ENCODE assay signal across 1 cellular context in the genomic region with DNA sequence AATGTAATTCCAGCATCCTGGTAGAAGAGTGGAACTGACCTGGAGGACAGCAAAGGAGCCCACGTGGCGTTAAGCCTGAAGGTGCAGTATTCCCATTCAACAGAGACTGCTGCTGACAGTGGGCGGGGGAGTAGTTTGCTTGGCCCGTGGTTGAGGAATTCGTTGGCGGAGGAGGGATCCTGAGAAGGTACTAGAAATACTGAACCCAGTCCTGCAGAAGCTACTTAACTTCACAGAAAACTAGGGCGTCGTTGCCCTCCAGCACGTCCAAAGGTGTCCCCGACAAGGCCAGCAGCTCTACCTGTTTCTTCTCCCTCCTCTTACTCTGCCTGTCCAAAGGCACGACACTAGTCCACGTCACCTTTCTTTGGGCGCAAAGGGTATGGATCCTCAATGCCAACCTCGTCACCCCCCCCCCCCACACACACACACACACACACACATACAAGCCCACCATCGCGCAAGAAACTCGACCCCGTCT.
TF ChIP-seq lines count a peak whose summit lies in the region.

No MANE protein-coding gene starts in this region.

TF ChIP-seq in K562, 482 proteins besides CTCF, POLR2A, EP300 and RAD21 (continued from another document and continues in another):
- TF ChIP-seq, protein P1, sequence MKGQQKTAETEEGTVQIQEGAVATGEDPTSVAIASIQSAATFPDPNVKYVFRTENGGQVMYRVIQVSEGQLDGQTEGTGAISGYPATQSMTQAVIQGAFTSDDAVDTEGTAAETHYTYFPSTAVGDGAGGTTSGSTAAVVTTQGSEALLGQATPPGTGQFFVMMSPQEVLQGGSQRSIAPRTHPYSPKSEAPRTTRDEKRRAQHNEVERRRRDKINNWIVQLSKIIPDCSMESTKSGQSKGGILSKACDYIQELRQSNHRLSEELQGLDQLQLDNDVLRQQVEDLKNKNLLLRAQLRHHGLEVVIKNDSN (CRISPR knock-in tag; IDR thresholded peaks at IDR 0.05) = peak; percentile 53; the same call in 1 of the 2 replicates
- TF ChIP-seq NCOR1 (IDR thresholded peaks at IDR 0.05) (no peak), PHF8 (IDR thresholded peaks at IDR 0.05; ENCODE audit: borderline replicate concordance, low read length) (peak; percentile 63; the same call in 1 of the 2 replicates), MED1 (CRISPR knock-in tag; IDR thresholded peaks at IDR 0.05; ENCODE audit: borderline replicate concordance) (no peak), NBN (IDR thresholded peaks at IDR 0.05; ENCODE audit: low read depth) (no peak), STAT5A (IDR thresholded peaks at IDR 0.05; ENCODE audit: borderline replicate concordance, low read length) (no peak), PHF20 (IDR thresholded peaks at IDR 0.05; ENCODE audit: partially characterized antibody) (peak; percentile 60), PPARD (CRISPR knock-in tag; IDR thresholded peaks at IDR 0.05) (no peak), LARP7 (IDR thresholded peaks at IDR 0.05) (peak; percentile 64; the same call in 1 of the 2 replicates), NR2C2 (CRISPR knock-in tag; IDR thresholded peaks at IDR 0.05) (no peak), NR2C2 (tag; IDR thresholded peaks at IDR 0.05) (no peak), CBX5 (IDR thresholded peaks at IDR 0.05; ENCODE audit: borderline replicate concordance, low read depth) (no peak), ELF4 (CRISPR knock-in tag; IDR thresholded peaks at IDR 0.05) (peak; percentile 89), U2AF1 (optimal IDR thresholded peaks at IDR 0.05; ENCODE audit: low read depth, low read length) (no peak), POLR2H (tag; IDR thresholded peaks at IDR 0.05; ENCODE audit: low read depth) (no peak), GTF2A2 (tag; IDR thresholded peaks at IDR 0.05) (no peak), HCFC1 (IDR thresholded peaks at IDR 0.05; ENCODE audit: low read depth, low read length) (no peak), ZNF140 (CRISPR knock-in tag; IDR thresholded peaks at IDR 0.05) (no peak), PCBP1 (IDR thresholded peaks at IDR 0.05; ENCODE audit: low read depth, low read length, poor library complexity, severe bottlenecking) (no peak), ZNF24 (IDR thresholded peaks at IDR 0.05) (no peak), CREBBP (IDR thresholded peaks at IDR 0.05; ENCODE audit: low read depth, low read length) (no peak), KAT7 (CRISPR knock-in tag; IDR thresholded peaks at IDR 0.05; ENCODE audit: borderline replicate concordance) (no peak), ZNF134 (CRISPR knock-in tag; conservative IDR thresholded peaks at IDR 0.05) (no peak), THRAP3 (IDR thresholded peaks at IDR 0.05; ENCODE audit: borderline replicate concordance) (no peak), TARDBP (IDR thresholded peaks at IDR 0.05) (no peak), TSC22D4 (tag; IDR thresholded peaks at IDR 0.05) (no peak)
- TF ChIP-seq, protein P2, sequence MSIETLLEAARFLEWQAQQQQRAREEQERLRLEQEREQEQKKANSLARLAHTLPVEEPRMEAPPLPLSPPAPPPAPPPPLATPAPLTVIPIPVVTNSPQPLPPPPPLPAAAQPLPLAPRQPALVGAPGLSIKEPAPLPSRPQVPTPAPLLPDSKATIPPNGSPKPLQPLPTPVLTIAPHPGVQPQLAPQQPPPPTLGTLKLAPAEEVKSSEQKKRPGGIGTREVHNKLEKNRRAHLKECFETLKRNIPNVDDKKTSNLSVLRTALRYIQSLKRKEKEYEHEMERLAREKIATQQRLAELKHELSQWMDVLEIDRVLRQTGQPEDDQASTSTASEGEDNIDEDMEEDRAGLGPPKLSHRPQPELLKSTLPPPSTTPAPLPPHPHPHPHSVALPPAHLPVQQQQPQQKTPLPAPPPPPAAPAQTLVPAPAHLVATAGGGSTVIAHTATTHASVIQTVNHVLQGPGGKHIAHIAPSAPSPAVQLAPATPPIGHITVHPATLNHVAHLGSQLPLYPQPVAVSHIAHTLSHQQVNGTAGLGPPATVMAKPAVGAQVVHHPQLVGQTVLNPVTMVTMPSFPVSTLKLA (conservative IDR thresholded peaks at IDR 0.05) = peak; percentile 81 to 83
- TF ChIP-seq, protein P3, sequence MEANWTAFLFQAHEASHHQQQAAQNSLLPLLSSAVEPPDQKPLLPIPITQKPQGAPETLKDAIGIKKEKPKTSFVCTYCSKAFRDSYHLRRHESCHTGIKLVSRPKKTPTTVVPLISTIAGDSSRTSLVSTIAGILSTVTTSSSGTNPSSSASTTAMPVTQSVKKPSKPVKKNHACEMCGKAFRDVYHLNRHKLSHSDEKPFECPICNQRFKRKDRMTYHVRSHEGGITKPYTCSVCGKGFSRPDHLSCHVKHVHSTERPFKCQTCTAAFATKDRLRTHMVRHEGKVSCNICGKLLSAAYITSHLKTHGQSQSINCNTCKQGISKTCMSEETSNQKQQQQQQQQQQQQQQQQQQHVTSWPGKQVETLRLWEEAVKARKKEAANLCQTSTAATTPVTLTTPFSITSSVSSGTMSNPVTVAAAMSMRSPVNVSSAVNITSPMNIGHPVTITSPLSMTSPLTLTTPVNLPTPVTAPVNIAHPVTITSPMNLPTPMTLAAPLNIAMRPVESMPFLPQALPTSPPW (CRISPR knock-in tag; IDR thresholded peaks at IDR 0.05) = no peak
- TF ChIP-seq, protein P4, sequence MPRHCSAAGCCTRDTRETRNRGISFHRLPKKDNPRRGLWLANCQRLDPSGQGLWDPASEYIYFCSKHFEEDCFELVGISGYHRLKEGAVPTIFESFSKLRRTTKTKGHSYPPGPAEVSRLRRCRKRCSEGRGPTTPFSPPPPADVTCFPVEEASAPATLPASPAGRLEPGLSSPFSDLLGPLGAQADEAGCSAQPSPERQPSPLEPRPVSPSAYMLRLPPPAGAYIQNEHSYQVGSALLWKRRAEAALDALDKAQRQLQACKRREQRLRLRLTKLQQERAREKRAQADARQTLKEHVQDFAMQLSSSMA (CRISPR knock-in tag; IDR thresholded peaks at IDR 0.05) = no peak
- TF ChIP-seq, protein P5, sequence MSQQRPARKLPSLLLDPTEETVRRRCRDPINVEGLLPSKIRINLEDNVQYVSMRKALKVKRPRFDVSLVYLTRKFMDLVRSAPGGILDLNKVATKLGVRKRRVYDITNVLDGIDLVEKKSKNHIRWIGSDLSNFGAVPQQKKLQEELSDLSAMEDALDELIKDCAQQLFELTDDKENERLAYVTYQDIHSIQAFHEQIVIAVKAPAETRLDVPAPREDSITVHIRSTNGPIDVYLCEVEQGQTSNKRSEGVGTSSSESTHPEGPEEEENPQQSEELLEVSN (IDR thresholded peaks at IDR 0.05; ENCODE audit: borderline replicate concordance in 1 of 2, extremely low read depth in 1 of 2, insufficient read depth in 1 of 2, insufficient read length in 1 of 2, low read depth in 1 of 2, low read length in 1 of 2, poor library complexity in 1 of 2, severe bottlenecking in 1 of 2) = peak; percentile 60 to 61
- TF ChIP-seq, protein P6, sequence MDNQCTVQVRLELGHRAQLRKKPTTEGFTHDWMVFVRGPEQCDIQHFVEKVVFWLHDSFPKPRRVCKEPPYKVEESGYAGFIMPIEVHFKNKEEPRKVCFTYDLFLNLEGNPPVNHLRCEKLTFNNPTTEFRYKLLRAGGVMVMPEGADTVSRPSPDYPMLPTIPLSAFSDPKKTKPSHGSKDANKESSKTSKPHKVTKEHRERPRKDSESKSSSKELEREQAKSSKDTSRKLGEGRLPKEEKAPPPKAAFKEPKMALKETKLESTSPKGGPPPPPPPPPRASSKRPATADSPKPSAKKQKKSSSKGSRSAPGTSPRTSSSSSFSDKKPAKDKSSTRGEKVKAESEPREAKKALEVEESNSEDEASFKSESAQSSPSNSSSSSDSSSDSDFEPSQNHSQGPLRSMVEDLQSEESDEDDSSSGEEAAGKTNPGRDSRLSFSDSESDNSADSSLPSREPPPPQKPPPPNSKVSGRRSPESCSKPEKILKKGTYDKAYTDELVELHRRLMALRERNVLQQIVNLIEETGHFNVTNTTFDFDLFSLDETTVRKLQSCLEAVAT (IDR thresholded peaks at IDR 0.05) = 0 out of 4 replicates have a peak, but pooled peaks of 1 of the 2 experiments have one; percentile 15
- TF ChIP-seq, protein P7, sequence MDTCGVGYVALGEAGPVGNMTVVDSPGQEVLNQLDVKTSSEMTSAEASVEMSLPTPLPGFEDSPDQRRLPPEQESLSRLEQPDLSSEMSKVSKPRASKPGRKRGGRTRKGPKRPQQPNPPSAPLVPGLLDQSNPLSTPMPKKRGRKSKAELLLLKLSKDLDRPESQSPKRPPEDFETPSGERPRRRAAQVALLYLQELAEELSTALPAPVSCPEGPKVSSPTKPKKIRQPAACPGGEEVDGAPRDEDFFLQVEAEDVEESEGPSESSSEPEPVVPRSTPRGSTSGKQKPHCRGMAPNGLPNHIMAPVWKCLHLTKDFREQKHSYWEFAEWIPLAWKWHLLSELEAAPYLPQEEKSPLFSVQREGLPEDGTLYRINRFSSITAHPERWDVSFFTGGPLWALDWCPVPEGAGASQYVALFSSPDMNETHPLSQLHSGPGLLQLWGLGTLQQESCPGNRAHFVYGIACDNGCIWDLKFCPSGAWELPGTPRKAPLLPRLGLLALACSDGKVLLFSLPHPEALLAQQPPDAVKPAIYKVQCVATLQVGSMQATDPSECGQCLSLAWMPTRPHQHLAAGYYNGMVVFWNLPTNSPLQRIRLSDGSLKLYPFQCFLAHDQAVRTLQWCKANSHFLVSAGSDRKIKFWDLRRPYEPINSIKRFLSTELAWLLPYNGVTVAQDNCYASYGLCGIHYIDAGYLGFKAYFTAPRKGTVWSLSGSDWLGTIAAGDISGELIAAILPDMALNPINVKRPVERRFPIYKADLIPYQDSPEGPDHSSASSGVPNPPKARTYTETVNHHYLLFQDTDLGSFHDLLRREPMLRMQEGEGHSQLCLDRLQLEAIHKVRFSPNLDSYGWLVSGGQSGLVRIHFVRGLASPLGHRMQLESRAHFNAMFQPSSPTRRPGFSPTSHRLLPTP (IDR thresholded peaks at IDR 0.05; ENCODE audit: borderline replicate concordance, extremely low read depth, insufficient read length) = no peak
- TF ChIP-seq, protein P8, sequence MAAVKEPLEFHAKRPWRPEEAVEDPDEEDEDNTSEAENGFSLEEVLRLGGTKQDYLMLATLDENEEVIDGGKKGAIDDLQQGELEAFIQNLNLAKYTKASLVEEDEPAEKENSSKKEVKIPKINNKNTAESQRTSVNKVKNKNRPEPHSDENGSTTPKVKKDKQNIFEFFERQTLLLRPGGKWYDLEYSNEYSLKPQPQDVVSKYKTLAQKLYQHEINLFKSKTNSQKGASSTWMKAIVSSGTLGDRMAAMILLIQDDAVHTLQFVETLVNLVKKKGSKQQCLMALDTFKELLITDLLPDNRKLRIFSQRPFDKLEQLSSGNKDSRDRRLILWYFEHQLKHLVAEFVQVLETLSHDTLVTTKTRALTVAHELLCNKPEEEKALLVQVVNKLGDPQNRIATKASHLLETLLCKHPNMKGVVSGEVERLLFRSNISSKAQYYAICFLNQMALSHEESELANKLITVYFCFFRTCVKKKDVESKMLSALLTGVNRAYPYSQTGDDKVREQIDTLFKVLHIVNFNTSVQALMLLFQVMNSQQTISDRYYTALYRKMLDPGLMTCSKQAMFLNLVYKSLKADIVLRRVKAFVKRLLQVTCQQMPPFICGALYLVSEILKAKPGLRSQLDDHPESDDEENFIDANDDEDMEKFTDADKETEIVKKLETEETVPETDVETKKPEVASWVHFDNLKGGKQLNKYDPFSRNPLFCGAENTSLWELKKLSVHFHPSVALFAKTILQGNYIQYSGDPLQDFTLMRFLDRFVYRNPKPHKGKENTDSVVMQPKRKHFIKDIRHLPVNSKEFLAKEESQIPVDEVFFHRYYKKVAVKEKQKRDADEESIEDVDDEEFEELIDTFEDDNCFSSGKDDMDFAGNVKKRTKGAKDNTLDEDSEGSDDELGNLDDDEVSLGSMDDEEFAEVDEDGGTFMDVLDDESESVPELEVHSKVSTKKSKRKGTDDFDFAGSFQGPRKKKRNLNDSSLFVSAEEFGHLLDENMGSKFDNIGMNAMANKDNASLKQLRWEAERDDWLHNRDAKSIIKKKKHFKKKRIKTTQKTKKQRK (IDR thresholded peaks at IDR 0.05; ENCODE audit: borderline replicate concordance, low read depth, low read length) = no peak
- TF ChIP-seq, protein P9, sequence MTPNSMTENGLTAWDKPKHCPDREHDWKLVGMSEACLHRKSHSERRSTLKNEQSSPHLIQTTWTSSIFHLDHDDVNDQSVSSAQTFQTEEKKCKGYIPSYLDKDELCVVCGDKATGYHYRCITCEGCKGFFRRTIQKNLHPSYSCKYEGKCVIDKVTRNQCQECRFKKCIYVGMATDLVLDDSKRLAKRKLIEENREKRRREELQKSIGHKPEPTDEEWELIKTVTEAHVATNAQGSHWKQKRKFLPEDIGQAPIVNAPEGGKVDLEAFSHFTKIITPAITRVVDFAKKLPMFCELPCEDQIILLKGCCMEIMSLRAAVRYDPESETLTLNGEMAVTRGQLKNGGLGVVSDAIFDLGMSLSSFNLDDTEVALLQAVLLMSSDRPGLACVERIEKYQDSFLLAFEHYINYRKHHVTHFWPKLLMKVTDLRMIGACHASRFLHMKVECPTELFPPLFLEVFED (CRISPR knock-in tag; conservative IDR thresholded peaks at IDR 0.05) = 0 out of 2 replicates have a peak, but pooled peaks have one; percentile 33
- TF ChIP-seq, protein P10, sequence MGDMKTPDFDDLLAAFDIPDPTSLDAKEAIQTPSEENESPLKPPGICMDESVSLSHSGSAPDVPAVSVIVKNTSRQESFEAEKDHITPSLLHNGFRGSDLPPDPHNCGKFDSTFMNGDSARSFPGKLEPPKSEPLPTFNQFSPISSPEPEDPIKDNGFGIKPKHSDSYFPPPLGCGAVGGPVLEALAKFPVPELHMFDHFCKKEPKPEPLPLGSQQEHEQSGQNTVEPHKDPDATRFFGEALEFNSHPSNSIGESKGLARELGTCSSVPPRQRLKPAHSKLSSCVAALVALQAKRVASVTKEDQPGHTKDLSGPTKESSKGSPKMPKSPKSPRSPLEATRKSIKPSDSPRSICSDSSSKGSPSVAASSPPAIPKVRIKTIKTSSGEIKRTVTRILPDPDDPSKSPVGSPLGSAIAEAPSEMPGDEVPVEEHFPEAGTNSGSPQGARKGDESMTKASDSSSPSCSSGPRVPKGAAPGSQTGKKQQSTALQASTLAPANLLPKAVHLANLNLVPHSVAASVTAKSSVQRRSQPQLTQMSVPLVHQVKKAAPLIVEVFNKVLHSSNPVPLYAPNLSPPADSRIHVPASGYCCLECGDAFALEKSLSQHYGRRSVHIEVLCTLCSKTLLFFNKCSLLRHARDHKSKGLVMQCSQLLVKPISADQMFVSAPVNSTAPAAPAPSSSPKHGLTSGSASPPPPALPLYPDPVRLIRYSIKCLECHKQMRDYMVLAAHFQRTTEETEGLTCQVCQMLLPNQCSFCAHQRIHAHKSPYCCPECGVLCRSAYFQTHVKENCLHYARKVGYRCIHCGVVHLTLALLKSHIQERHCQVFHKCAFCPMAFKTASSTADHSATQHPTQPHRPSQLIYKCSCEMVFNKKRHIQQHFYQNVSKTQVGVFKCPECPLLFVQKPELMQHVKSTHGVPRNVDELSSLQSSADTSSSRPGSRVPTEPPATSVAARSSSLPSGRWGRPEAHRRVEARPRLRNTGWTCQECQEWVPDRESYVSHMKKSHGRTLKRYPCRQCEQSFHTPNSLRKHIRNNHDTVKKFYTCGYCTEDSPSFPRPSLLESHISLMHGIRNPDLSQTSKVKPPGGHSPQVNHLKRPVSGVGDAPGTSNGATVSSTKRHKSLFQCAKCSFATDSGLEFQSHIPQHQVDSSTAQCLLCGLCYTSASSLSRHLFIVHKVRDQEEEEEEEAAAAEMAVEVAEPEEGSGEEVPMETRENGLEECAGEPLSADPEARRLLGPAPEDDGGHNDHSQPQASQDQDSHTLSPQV (IDR thresholded peaks at IDR 0.05) = 0 out of 2 replicates have a peak, but pooled peaks have one; percentile 30
- TF ChIP-seq, protein P11, sequence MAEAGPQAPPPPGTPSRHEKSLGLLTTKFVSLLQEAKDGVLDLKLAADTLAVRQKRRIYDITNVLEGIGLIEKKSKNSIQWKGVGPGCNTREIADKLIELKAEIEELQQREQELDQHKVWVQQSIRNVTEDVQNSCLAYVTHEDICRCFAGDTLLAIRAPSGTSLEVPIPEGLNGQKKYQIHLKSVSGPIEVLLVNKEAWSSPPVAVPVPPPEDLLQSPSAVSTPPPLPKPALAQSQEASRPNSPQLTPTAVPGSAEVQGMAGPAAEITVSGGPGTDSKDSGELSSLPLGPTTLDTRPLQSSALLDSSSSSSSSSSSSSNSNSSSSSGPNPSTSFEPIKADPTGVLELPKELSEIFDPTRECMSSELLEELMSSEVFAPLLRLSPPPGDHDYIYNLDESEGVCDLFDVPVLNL (CRISPR knock-in tag; IDR thresholded peaks at IDR 0.05; ENCODE audit: low read depth) = no peak
